14 cellular contexts compared by ENCODE assay signal in genomic region chr11:17683378-17684161, GRCh38. TPM values are rescaled to one million over a fixed set of nuclear protein-coding genes. Genes with fewer than 3 reads are reported as not detected.
DNase-seq lines count a peak whose midpoint lies in the region; ATAC-seq, FAIRE-seq and TF ChIP-seq lines count a peak whose summit lies in the region.
"Had no signal": no experiment of that assay in that cellular context is flagged by ENCODE, and none has a peak within 500 bp of the region (broad histone marks: within the 10 kb centered on the region; RNA-seq: fewer than 3 reads in every experiment).

No MANE protein-coding gene starts in this region.

- no peak for TF ChIP-seq RAD21 in Ishikawa (IDR thresholded peaks at IDR 0.05; ENCODE audit: low read depth)

- H3K4me1 Mint-ChIP-seq in astrocyte (ENCODE audit: low read depth, unreplicated experiment) = no peaks in the 10 kb centered on the region
- H3K4me1 Mint-ChIP-seq: central memory CD8-positive, alpha-beta T cell had no signal

- no peak for TF ChIP-seq EP300 in Ishikawa (IDR thresholded peaks at IDR 0.05; ENCODE audit: borderline replicate concordance)
- TF ChIP-seq EP300 in suprapubic skin (IDR thresholded peaks at IDR 0.05) = no peak

- H3K9me3 ChIP-seq in AG04450 (ENCODE audit: control insufficient read depth, insufficient read depth, low read length) (no peaks in the 10 kb centered on the region; the same call in 1 of the 2 replicates), astrocyte (ENCODE audit: insufficient read depth, low read depth, low read length) (no peaks in the 10 kb centered on the region), suprapubic skin (no peaks in the 10 kb centered on the region)
- H3K9me3 ChIP-seq: BLaER1 had no signal

- CTCF ChIA-PET in AG04450 (lab: Charles Lee) = interaction anchor here (1.4 kb wide), 1 partner anchor 47 kb away, joined by 4 read pairs; no protein-coding TSS in a partner anchor

- ATAC-seq in GM21576 (IDR thresholded peaks at IDR 0.05; ENCODE audit: unreplicated experiment) = no peak
- ATAC-seq in HG03469 (IDR thresholded peaks at IDR 0.05; ENCODE audit: unreplicated experiment) = no peak

- POLR2A ChIA-PET in AG04450 (lab: Yijun Ruan, JAX) = no interaction called here

- no peak overlapping the region for H3K4me3 Mint-ChIP-seq in astrocyte (ENCODE audit: unreplicated experiment)
- H3K4me3 Mint-ChIP-seq: central memory CD8-positive, alpha-beta T cell had no signal

- H3K27ac ChIP-seq in AG04450 (ENCODE audit: low read depth, low read length) (no peak overlapping the region), astrocyte (ENCODE audit: low read depth, low read length) (no peak overlapping the region), suprapubic skin (no peak overlapping the region)
- H3K27ac ChIP-seq: BLaER1, HL-60 had no signal

- no peaks in the 10 kb centered on the region for H3K79me2 ChIP-seq in astrocyte (ENCODE audit: insufficient read depth, low read length)

- peaks cover 25% of the 10 kb centered on the region for H3K27me3 Mint-ChIP-seq in astrocyte (ENCODE audit: low read depth, unreplicated experiment)

- no peak overlapping the region for H3K4me3 ChIP-seq in AG04450 (ENCODE audit: low read depth, low read length)
- H3K4me3 ChIP-seq in astrocyte (ENCODE audit: insufficient read depth, low read depth, low read length) = no peak overlapping the region
- no peak overlapping the region for H3K4me3 ChIP-seq in kidney epithelial cell (ENCODE audit: low read depth, low read length)
- no peak overlapping the region for H3K4me3 ChIP-seq in suprapubic skin
- H3K4me3 ChIP-seq: BLaER1 had no signal

- no peak for TF ChIP-seq CTCF in AG04450 (IDR thresholded peaks at IDR 0.05; ENCODE audit: low read depth, low read length)
- no peak for TF ChIP-seq CTCF in astrocyte (IDR thresholded peaks at IDR 0.05; ENCODE audit: insufficient read depth, low read depth, low read length)
- TF ChIP-seq CTCF in kidney epithelial cell (IDR thresholded peaks at IDR 0.05; ENCODE audit: insufficient read depth, low read length, poor library complexity, severe bottlenecking) = no peak
- TF ChIP-seq CTCF in suprapubic skin (IDR thresholded peaks at IDR 0.05) = no peak

- no peaks in the 10 kb centered on the region for H3K36me3 ChIP-seq in astrocyte (ENCODE audit: insufficient read depth, low read length)
- no peaks in the 10 kb centered on the region for H3K36me3 ChIP-seq in kidney epithelial cell (ENCODE audit: control insufficient read depth, insufficient read depth, low read length)
- H3K36me3 ChIP-seq in suprapubic skin = no peaks in the 10 kb centered on the region
- H3K36me3 ChIP-seq: BLaER1 had no signal

- no peaks in the 10 kb centered on the region for H3K27me3 ChIP-seq in AG04450 (ENCODE audit: control insufficient read depth, insufficient read depth, low read length)
- H3K27me3 ChIP-seq in astrocyte (ENCODE audit: insufficient read depth, low read length) = no peaks in the 10 kb centered on the region
- H3K27me3 ChIP-seq in kidney epithelial cell (ENCODE audit: control insufficient read depth, insufficient read depth, low read length) = peaks cover 3% of the 10 kb centered on the region
- peaks cover 13% of the 10 kb centered on the region for H3K27me3 ChIP-seq in suprapubic skin
- H3K27me3 ChIP-seq: BLaER1 had no signal

- no peak overlapping the region for H2AFZ ChIP-seq in astrocyte (ENCODE audit: low read depth, low read length)

- no peak overlapping the region for H3K9ac ChIP-seq in astrocyte (ENCODE audit: low read length)
- H3K9ac ChIP-seq: BLaER1 had no signal

- H3K9me3 Mint-ChIP-seq in astrocyte (ENCODE audit: unreplicated experiment) = peaks cover 2% of the 10 kb centered on the region
- H3K9me3 Mint-ChIP-seq: central memory CD8-positive, alpha-beta T cell had no signal

- no peak overlapping the region for H3K27ac Mint-ChIP-seq in astrocyte (ENCODE audit: unreplicated experiment)

- no peak for TF ChIP-seq POLR2A in suprapubic skin (IDR thresholded peaks at IDR 0.05)

- peak overlapping the region; percentile 29 for H3K4me2 ChIP-seq in astrocyte (ENCODE audit: low read length)
- H3K4me2 ChIP-seq: BLaER1 had no signal

- H4K20me1 ChIP-seq in astrocyte (ENCODE audit: insufficient read depth, low read length) = no peaks in the 10 kb centered on the region
- H4K20me1 ChIP-seq: BLaER1 had no signal

- DNase-seq in AG04450 (ENCODE audit: low read depth, low spot score) = peak; percentile 10
- DNase-seq in astrocyte (ENCODE audit: low read depth) = peak; percentile 89
- peak; percentile 18 for DNase-seq in kidney epithelial cell (ENCODE audit: low read depth)
- no peak for DNase-seq in HuH-7.5 (ENCODE audit: low spot score)
- no peak for DNase-seq in suprapubic skin (ENCODE audit: low spot score in 2 of 2)
- DNase-seq: NCI-H2081, nucleus accumbens had no signal

- WGBS in suprapubic skin = 70% methylated on average over 12 of the region's 12 CpGs

- no peak for FAIRE-seq in astrocyte (lab: Jason Lieb, UNC)
- FAIRE-seq: H1 had no signal

- no peaks in the 10 kb centered on the region for H3K36me3 Mint-ChIP-seq in astrocyte (ENCODE audit: low read depth, unreplicated experiment)

- peaks cover 8% of the 10 kb centered on the region for H3K4me1 ChIP-seq in astrocyte (ENCODE audit: insufficient read depth, low read length)
- no peaks in the 10 kb centered on the region for H3K4me1 ChIP-seq in suprapubic skin
- H3K4me1 ChIP-seq: BLaER1 had no signal

TF ChIP-seq in Ishikawa, 13 proteins besides CTCF, POLR2A, EP300 and RAD21:
- TF ChIP-seq FOXM1 (IDR thresholded peaks at IDR 0.05; ENCODE audit: borderline replicate concordance, low read depth) (no peak), MAX (IDR thresholded peaks at IDR 0.05) (peak; percentile 55), NFIC (IDR thresholded peaks at IDR 0.05) (peak; percentile 56; the same call in 1 of the 2 replicates), TEAD4 (IDR thresholded peaks at IDR 0.05) (peak; percentile 36; the same call in 1 of the 2 replicates), ZBTB7A (IDR thresholded peaks at IDR 0.05; ENCODE audit: low read depth) (no peak)
TF ChIP-seq in Ishikawa: peak in this region for 3.

RNA-seq across cellular contexts. Expression of gene MYOD1, which starts 35.8 kb away (rescaled TPM):
- not detected in 2 replicates for polyA plus RNA-seq in AG04450 (2011; rRNA removed)
- not detected in 2 replicates for polyA minus RNA-seq in AG04450 (2011; rRNA and poly(A)+ RNA removed)
- total RNA-seq in astrocyte (not detected in 2 replicates), kidney epithelial cell (not detected in 2 replicates), suprapubic skin (not detected)
- total RNA-seq: H1 had no signal
- polyA plus RNA-seq: H1 had no signal

RNA-seq across cellular contexts. Expression of gene KCNC1, which starts 51.0 kb away (rescaled TPM):
- 0.04 TPM in 1 of 2 replicates, not detected in the other for polyA plus RNA-seq in AG04450 (2011; rRNA removed)
- polyA minus RNA-seq in AG04450 (2011; rRNA and poly(A)+ RNA removed) = 0.09 TPM in 1 of 2 replicates, not detected in the other
- 0.05 and 0.12 TPM in 2 replicates for total RNA-seq in astrocyte
- total RNA-seq in kidney epithelial cell = not detected in 2 replicates
- total RNA-seq in suprapubic skin = not detected

Comparison
In these comparisons a context has a peak if more than half of its experiments do, and no peak if none do; other contexts are left out.
1. DNase-seq: peak in AG04450 (single experiment), astrocyte (single experiment) and kidney epithelial cell (single experiment); none in HuH-7.5 (single experiment) and suprapubic skin (0 of 2).